In the genomic region with DNA sequence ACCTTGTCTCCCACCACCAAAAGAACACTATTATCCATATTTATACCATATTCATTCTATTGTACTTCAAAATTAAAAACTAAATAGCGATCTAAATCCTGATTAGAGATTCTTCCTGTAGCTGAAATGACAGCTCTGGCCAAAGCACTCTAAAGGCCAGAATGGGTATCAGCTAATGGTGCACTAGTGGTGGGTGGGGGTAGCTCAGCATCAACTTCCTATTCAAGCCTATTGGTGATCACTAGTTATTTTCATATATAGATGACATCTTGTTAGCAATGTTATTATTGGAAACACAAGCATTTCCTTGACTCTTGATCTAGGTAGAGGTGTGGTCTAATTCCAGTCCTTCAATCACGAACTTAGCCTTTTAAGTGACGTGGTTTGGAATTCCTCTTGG, we compare ENCODE assay signal across 15 cellular contexts. TPM values are rescaled to one million over a fixed set of nuclear protein-coding genes. Genes with fewer than 3 reads are reported as not detected.
DNase-seq lines count a peak whose midpoint lies in the region; TF ChIP-seq lines count a peak whose summit lies in the region.
"Had no signal": no experiment of that assay in that cellular context is flagged by ENCODE, and none has a peak within 500 bp of the region (broad histone marks: within the 10 kb centered on the region; RNA-seq: fewer than 3 reads in every experiment).

No MANE protein-coding gene starts in this region.

- in situ Hi-C loops in GM13977 (cut with MboI; ENCODE audit: low pct_unique_long_range_greater_than_20kb, low sequenced_read_pairs, unreplicated experiment), result no loop called here

- no peak overlapping the region for H3K4me3 ChIP-seq in GM12875 (ENCODE audit: low read depth, low read length)
- peak overlapping the region; percentile 19 for H3K4me3 ChIP-seq in Loucy (ENCODE audit: low read length, poor library complexity, severe bottlenecking)
- H3K4me3 ChIP-seq in iPS-20b (ENCODE audit: low read length), result no peak overlapping the region
- H3K4me3 ChIP-seq: A549, GM12878, K562 had no signal

- H3K4me1 ChIP-seq in Loucy (ENCODE audit: insufficient read depth, low read length, poor library complexity, severe bottlenecking) (peaks cover 51% of the 10 kb centered on the region), iPS-20b (ENCODE audit: insufficient read depth, low read length) (peaks cover 36% of the 10 kb centered on the region)

- no peak overlapping the region for H2AFZ ChIP-seq in Loucy (ENCODE audit: low read length)

- TF ChIP-seq CTCF in GM12875 (IDR thresholded peaks at IDR 0.05; ENCODE audit: borderline replicate concordance, insufficient read depth, low read depth, low read length) (0 out of 2 replicates have a peak, but pooled peaks have one; percentile 10), Loucy (conservative IDR thresholded peaks at IDR 0.05; ENCODE audit: low read length) (peak; percentile 28; the same call in 1 of the 2 replicates), progenitor cell of endocrine pancreas (IDR thresholded peaks at IDR 0.05; ENCODE audit: unreplicated experiment) (peak; percentile 27), GM13977 (IDR thresholded peaks at IDR 0.05; ENCODE audit: extremely low read depth, insufficient read depth, missing control alignments) (no peak)

- no peaks in the 10 kb centered on the region for H3K9me3 Mint-ChIP-seq in progenitor cell of endocrine pancreas (ENCODE audit: low read depth)
- H3K9me3 Mint-ChIP-seq: CD8-positive, alpha-beta T cell had no signal

- H3K79me2 ChIP-seq in Loucy (ENCODE audit: insufficient read depth, low read length), result peaks cover 56% of the 10 kb centered on the region

- H3K27ac Mint-ChIP-seq in progenitor cell of endocrine pancreas, result peak overlapping the region; percentile 68
- H3K27ac Mint-ChIP-seq: CD14-positive monocyte; CD8-positive, alpha-beta T cell had no signal

- DNase-seq in progenitor cell of endocrine pancreas (ENCODE audit: low spot score, unreplicated experiment), result no peak
- no peak for DNase-seq in NCI-H446 (lab: John Stamatoyannopoulos, UW)
- no peak for DNase-seq in GM13977 (ENCODE audit: low spot score)
- no peak for DNase-seq in NCI-H1092 (lab: John Stamatoyannopoulos, UW)
- DNase-seq: CD8-positive, alpha-beta T cell; COR-L47; DND-41; GDM1 had no signal

- H3K9me2 ChIP-seq in Loucy (replicated peaks; ENCODE audit: low read depth, low read length), result no peaks in the 10 kb centered on the region

- H3K4me3 Mint-ChIP-seq in progenitor cell of endocrine pancreas (ENCODE audit: low read depth), result no peak overlapping the region
- H3K4me3 Mint-ChIP-seq: CD14-positive monocyte; CD8-positive, alpha-beta T cell had no signal

- no peaks in the 10 kb centered on the region for H3K9me3 ChIP-seq in Loucy (ENCODE audit: insufficient read depth, low read depth, low read length)
- no peaks in the 10 kb centered on the region for H3K9me3 ChIP-seq in iPS-20b (ENCODE audit: insufficient read depth, low read depth, low read length)
- H3K9me3 ChIP-seq: A549 had no signal

- no peaks in the 10 kb centered on the region for H3K27me3 Mint-ChIP-seq in progenitor cell of endocrine pancreas

- no peaks in the 10 kb centered on the region for H3F3A ChIP-seq in Loucy (ENCODE audit: low read depth)

- H3K4me1 Mint-ChIP-seq in progenitor cell of endocrine pancreas (ENCODE audit: low read depth), result peaks cover 45% of the 10 kb centered on the region

- H3K27me3 ChIP-seq in Loucy (ENCODE audit: insufficient read depth, low read length, poor library complexity, severe bottlenecking) (no peaks in the 10 kb centered on the region), iPS-20b (ENCODE audit: insufficient read depth, low read length) (no peaks in the 10 kb centered on the region)

- H3K4me2 ChIP-seq in Loucy (ENCODE audit: low read depth, low read length, poor library complexity, severe bottlenecking), result peak overlapping the region; percentile 99
- H3K4me2 ChIP-seq: A549 had no signal

- H3K36me3 Mint-ChIP-seq in progenitor cell of endocrine pancreas (ENCODE audit: insufficient read depth), result peaks cover 4% of the 10 kb centered on the region

- peaks cover 2% of the 10 kb centered on the region for H4K20me1 ChIP-seq in Loucy (ENCODE audit: insufficient read depth, low read length, poor library complexity, severe bottlenecking)

- H3K9ac ChIP-seq in Loucy (ENCODE audit: low read depth, low read length, poor library complexity, severe bottlenecking), result no peak overlapping the region
- H3K9ac ChIP-seq in iPS-20b (ENCODE audit: low read depth, low read length), result peak overlapping the region; percentile 24; the same call in 1 of the 2 replicates

- H3K36me3 ChIP-seq in Loucy (ENCODE audit: insufficient read depth, low read length) (no peaks in the 10 kb centered on the region), iPS-20b (ENCODE audit: insufficient read depth, low read depth, low read length) (peaks cover 48% of the 10 kb centered on the region)

- peak overlapping the region; percentile 8 for H3K27ac ChIP-seq in iPS-20b (ENCODE audit: low read length)
- H3K27ac ChIP-seq: A549 had no signal

RNA-seq across cellular contexts. Expression of a gene that starts 43.6 kb away (rescaled TPM):
- 36.2 and 37.3 TPM in 2 replicates for total RNA-seq in progenitor cell of endocrine pancreas
